In genomic region chr2:121333834-121334558, GRCh38 we compare ENCODE assay signal across 12 cellular contexts. TPM values are rescaled to one million over a fixed set of nuclear protein-coding genes. Genes with fewer than 3 reads are reported as not detected.
DNase-seq lines count a peak whose midpoint lies in the region; ATAC-seq, FAIRE-seq and TF ChIP-seq lines count a peak whose summit lies in the region.
"Had no signal": no experiment of that assay in that cellular context is flagged by ENCODE, and none has a peak within 500 bp of the region (broad histone marks: within the 10 kb centered on the region; RNA-seq: fewer than 3 reads in every experiment).

No MANE protein-coding gene starts in this region.

- peak overlapping the region; percentile 21 to 70 (median 39) for H3K4me3 ChIP-seq in HepG2 (replicated peaks in 1 of 3; ENCODE audit: insufficient read depth in 1 of 3, low read depth in 2 of 3, low read length in 3 of 3)
- no peak overlapping the region for H3K4me3 ChIP-seq in right lobe of liver

- TF ChIP-seq EP300 in HepG2 (IDR thresholded peaks at IDR 0.05; ENCODE audit: low read depth in 2 of 2, low read length in 2 of 2) (no peak), HepG2 (CRISPR knock-in tag; IDR thresholded peaks at IDR 0.05; ENCODE audit: borderline replicate concordance) (no peak)

- peak overlapping the region; percentile 8 for H2AFZ ChIP-seq in HepG2 (ENCODE audit: low read length)

- H3K4me1 ChIP-seq in HepG2 (ENCODE audit: insufficient read depth, low read length), result peaks cover 29% of the 10 kb centered on the region
- H3K4me1 ChIP-seq in right lobe of liver, result peaks cover 0 to 14% (median 0%) of the 10 kb centered on the region in 4 donors

- H3K36me3 Mint-ChIP-seq in type B pancreatic cell, result no peaks in the 10 kb centered on the region
- peaks cover 0 to 8% (median 4%) of the 10 kb centered on the region in 3 donors for H3K36me3 Mint-ChIP-seq in naive thymus-derived CD8-positive, alpha-beta T cell
- H3K36me3 Mint-ChIP-seq in activated T-cell treated with anti-CD3 and anti-CD28 coated beads, Interleukin-2, amount 50 U/mL, for 4 hours (ENCODE audit: insufficient read depth), result peaks cover 4% of the 10 kb centered on the region
- H3K36me3 Mint-ChIP-seq: activated naive CD4-positive, alpha-beta T cell treated with anti-CD3 and anti-CD28 coated beads, Interleukin-2, amount 50 U/mL, for 72 hours had no signal

- POLR2A ChIA-PET in HepG2 (lab: Yijun Ruan, JAX), result no interaction called here
- POLR2A ChIA-PET in naive thymus-derived CD8-positive, alpha-beta T cell (lab: Charles Lee), result no interaction called here

- H3K27ac ChIP-seq in HepG2 (ENCODE audit: extremely low read length, insufficient read depth, low read length) (no peak overlapping the region), right lobe of liver (no peak overlapping the region)

- H3K27me3 ChIP-seq in HepG2 (ENCODE audit: control insufficient read depth in 1 of 2, insufficient read depth in 2 of 2, low read length in 2 of 2) (peaks cover 0 to 7% of the 10 kb centered on the region in 2 experiments; a peak in 1 of 5 replicates), right lobe of liver (no peaks in the 10 kb centered on the region)

- in situ Hi-C loops in HepG2 (cut with HindIII; ENCODE audit: extremely low pct_ligation_motif_present, low pct_unique_long_range_greater_than_20kb), result no loop called here

- ATAC-seq in HepG2, result peak; percentile 51
- no peak for ATAC-seq in right lobe of liver
- ATAC-seq in HG02588 (IDR thresholded peaks at IDR 0.05; ENCODE audit: unreplicated experiment), result peak; percentile 75
- peak; percentile 75 for ATAC-seq in HG03460 (IDR thresholded peaks at IDR 0.05; ENCODE audit: unreplicated experiment)
- no peak for ATAC-seq in naive thymus-derived CD8-positive, alpha-beta T cell
- ATAC-seq in activated T-cell treated with anti-CD3 and anti-CD28 coated beads, Interleukin-2, amount 50 U/mL, for 4 hours, result no peak

- H3K36me3 ChIP-seq in HepG2 (replicated peaks in 1 of 2; ENCODE audit: control insufficient read depth in 1 of 2, insufficient read depth in 2 of 2, low read length in 2 of 2) (peaks cover 2 to 11% of the 10 kb centered on the region in 2 experiments; a peak in 4 of 5 replicates), right lobe of liver (peaks cover 0 to 8% (median 0%) of the 10 kb centered on the region in 4 donors)

- no peaks in the 10 kb centered on the region for H3K9me3 ChIP-seq in HepG2 (ENCODE audit: low read length)
- H3K9me3 ChIP-seq in right lobe of liver, result no peaks in the 10 kb centered on the region

- no peaks in the 10 kb centered on the region for H4K20me1 ChIP-seq in HepG2 (ENCODE audit: insufficient read depth, low read length)

- TF ChIP-seq POLR2A in HepG2 (IDR thresholded peaks at IDR 0.05; ENCODE audit: insufficient read depth in 1 of 2, low read depth in 2 of 2, low read length in 2 of 2) (no peak), right lobe of liver (IDR thresholded peaks at IDR 0.05) (no peak)

- no peaks in the 10 kb centered on the region for H3K9me3 Mint-ChIP-seq in type B pancreatic cell
- no peaks in the 10 kb centered on the region for H3K9me3 Mint-ChIP-seq in naive thymus-derived CD8-positive, alpha-beta T cell
- no peaks in the 10 kb centered on the region for H3K9me3 Mint-ChIP-seq in activated T-cell treated with anti-CD3 and anti-CD28 coated beads, Interleukin-2, amount 50 U/mL, for 4 hours
- H3K9me3 Mint-ChIP-seq: activated naive CD4-positive, alpha-beta T cell treated with anti-CD3 and anti-CD28 coated beads, Interleukin-2, amount 50 U/mL, for 72 hours had no signal

- peaks cover 16% of the 10 kb centered on the region for H3K4me1 Mint-ChIP-seq in type B pancreatic cell (ENCODE audit: unreplicated experiment)
- H3K4me1 Mint-ChIP-seq in naive thymus-derived CD8-positive, alpha-beta T cell, result peaks cover 0 to 12% (median 2%) of the 10 kb centered on the region in 4 donors
- no peaks in the 10 kb centered on the region for H3K4me1 Mint-ChIP-seq in activated T-cell treated with anti-CD3 and anti-CD28 coated beads, Interleukin-2, amount 50 U/mL, for 4 hours (ENCODE audit: low read depth)

- no peak for FAIRE-seq in HepG2 (lab: Jason Lieb, UNC)
- FAIRE-seq: TTC549 had no signal

- no peak overlapping the region for H3K9ac ChIP-seq in HepG2 (ENCODE audit: insufficient read depth, low read depth, low read length)

- H3K27ac Mint-ChIP-seq in type B pancreatic cell, result peak overlapping the region; percentile 51
- peak overlapping the region in 1 of 10 donors; percentile 18 for H3K27ac Mint-ChIP-seq in naive thymus-derived CD8-positive, alpha-beta T cell
- H3K27ac Mint-ChIP-seq: activated naive CD4-positive, alpha-beta T cell treated with anti-CD3 and anti-CD28 coated beads, Interleukin-2, amount 50 U/mL, for 72 hours had no signal

- TF ChIP-seq CTCF in HepG2 (CRISPR knock-in tag; IDR thresholded peaks at IDR 0.05), result no peak
- TF ChIP-seq CTCF in right lobe of liver (IDR thresholded peaks at IDR 0.05), result no peak
- no peak for TF ChIP-seq CTCF in type B pancreatic cell (conservative IDR thresholded peaks at IDR 0.05)

- TF ChIP-seq RAD21 in HepG2 (CRISPR knock-in tag; IDR thresholded peaks at IDR 0.05), result no peak

- no TSS peak for BruUV-seq in HepG2 (replicated peaks; lab: Mats Ljungman, UMichigan)

- CTCF ChIA-PET in HepG2 (lab: Yijun Ruan, JAX; ENCODE audit: low intra/inter-chr PET ratio, low total read pairs), result no interaction called here

- H3K79me2 ChIP-seq in HepG2 (ENCODE audit: insufficient read depth, low read length), result no peaks in the 10 kb centered on the region

- H3K4me3 Mint-ChIP-seq in type B pancreatic cell, result no peak overlapping the region
- H3K4me3 Mint-ChIP-seq in naive thymus-derived CD8-positive, alpha-beta T cell, result no peak overlapping the region
- H3K4me3 Mint-ChIP-seq in activated T-cell treated with anti-CD3 and anti-CD28 coated beads, Interleukin-2, amount 50 U/mL, for 4 hours, result no peak overlapping the region

- DNase-seq in HepG2 (ENCODE audit: low spot score) (peak; percentile 20), right lobe of liver (no peak), type B pancreatic cell (ENCODE audit: extremely low spot score, unreplicated experiment) (no peak), cerebellum (ENCODE audit: low spot score) (no peak)
- no peak for DNase-seq in naive thymus-derived CD8-positive, alpha-beta T cell
- no peak for DNase-seq in activated T-cell treated with anti-CD3 and anti-CD28 coated beads, Interleukin-2, amount 50 U/mL, for 4 hours
- DNase-seq: effector CD4-positive, alpha-beta T cell; mesenchymal stem cell had no signal

- intact Hi-C loops in HepG2 (cut with micrococcal nuclease; ENCODE audit: unreplicated experiment), result no loop called here
- intact Hi-C loops in right lobe of liver (cut with DNase I), result loop anchor here in 1 of 2 donors (10.0 kb wide), 1 partner anchor 239 kb away; no protein-coding TSS in a partner anchor

- H3K27me3 Mint-ChIP-seq in type B pancreatic cell, result peaks cover 4% of the 10 kb centered on the region
- peaks cover 0 to 2% (median 0%) of the 10 kb centered on the region in 5 donors for H3K27me3 Mint-ChIP-seq in naive thymus-derived CD8-positive, alpha-beta T cell
- H3K27me3 Mint-ChIP-seq in activated T-cell treated with anti-CD3 and anti-CD28 coated beads, Interleukin-2, amount 50 U/mL, for 4 hours (ENCODE audit: low read depth), result peaks cover 4% of the 10 kb centered on the region

- H3K4me2 ChIP-seq in HepG2 (ENCODE audit: low read depth, low read length), result peak overlapping the region; percentile 87

- 3% methylated on average over 12 of the region's 12 CpGs for WGBS in HepG2 (ENCODE audit: low lambda C conversion rate)
- 68% methylated on average over 6 of the region's 12 CpGs for WGBS in right lobe of liver (ENCODE audit: insufficient coverage, low coverage, low lambda C conversion rate, missing lambda C conversion rate)

RNA-seq across cellular contexts. Expression of gene TFCP2L1, which starts 49.0 kb away (rescaled TPM):
- not detected in 2 replicates for total RNA-seq in HepG2 (2016; rRNA removed; fragmentation: Illumina TruSeq; extraction: Trizol)
- total RNA-seq in HepG2 (2016; cell fraction: cytosol; rRNA removed; fragmentation: Illumina TruSeq; extraction: Trizol; ENCODE audit: low read depth), result not detected in 2 replicates
- total RNA-seq in HepG2 (2016; cell fraction: insoluble cytoplasmic fraction; rRNA removed; fragmentation: Illumina TruSeq; extraction: Trizol), result not detected in 2 replicates
- not detected in 2 replicates for total RNA-seq in HepG2 (2016; cell fraction: membrane; rRNA removed; fragmentation: Illumina TruSeq; extraction: Trizol)
- total RNA-seq in HepG2 (2016; cell fraction: nucleus; rRNA removed; fragmentation: Illumina TruSeq; extraction: Trizol), result not detected in 2 replicates
- polyA plus RNA-seq in HepG2 (2011; rRNA removed), result under 0.01 and 0.01 TPM in 2 replicates
- under 0.01 TPM in 2 replicates for polyA plus RNA-seq in HepG2 (2011; cell fraction: cytosol; rRNA removed)
- 0.02 TPM in 2 replicates for polyA plus RNA-seq in HepG2 (2011; cell fraction: nucleus; rRNA removed)
- not detected in 2 replicates for polyA plus RNA-seq in HepG2 (2012)
- polyA plus RNA-seq in HepG2 (2016; cell fraction: cytosol; fragmentation: Illumina TruSeq; extraction: Trizol; ENCODE audit: low read depth), result not detected in 2 replicates
- polyA plus RNA-seq in HepG2 (2016; cell fraction: insoluble cytoplasmic fraction; fragmentation: Illumina TruSeq; extraction: Trizol; ENCODE audit: low read depth), result not detected in 2 replicates
- polyA plus RNA-seq in HepG2 (2016; cell fraction: membrane; fragmentation: Illumina TruSeq; extraction: Trizol; ENCODE audit: low read depth), result not detected in 2 replicates
- not detected in 2 replicates for polyA plus RNA-seq in HepG2 (2016; cell fraction: nucleus; fragmentation: Illumina TruSeq; extraction: Trizol; ENCODE audit: insufficient read depth, low read depth)
- polyA minus RNA-seq in HepG2 (2011; rRNA and poly(A)+ RNA removed; ENCODE audit: low replicate concordance), result 0.49 TPM in 1 of 2 replicates, not detected in the other
- polyA minus RNA-seq in HepG2 (2011; cell fraction: cytosol; rRNA and poly(A)+ RNA removed), result not detected in 2 replicates
- polyA minus RNA-seq in HepG2 (2011; cell fraction: nucleus; rRNA and poly(A)+ RNA removed), result not detected in 2 replicates
- total RNA-seq in right lobe of liver, result 1 to 10 TPM in 1 of 6 experiments, under 1 TPM in 5; 0.26 to 1.7 (median 0.34) TPM
- 3.0 and 4.6 TPM in 2 replicates for total RNA-seq in type B pancreatic cell (ENCODE audit: low replicate concordance)
- not detected for total RNA-seq in naive thymus-derived CD8-positive, alpha-beta T cell
- under 1 TPM in 1 of 3 donors, not detected in 2; 0.53 TPM for polyA plus RNA-seq in naive thymus-derived CD8-positive, alpha-beta T cell
- total RNA-seq in cerebellum, result 0.45 TPM
- total RNA-seq in activated T-cell treated with anti-CD3 and anti-CD28 coated beads, Interleukin-2, amount 50 U/mL, for 4 hours, result under 1 TPM; 0.03 to 0.08 (median 0.05) TPM

Comparison
In these comparisons a context has a peak if more than half of its experiments do, and no peak if none do; other contexts are left out.
1. ATAC-seq: peak in HepG2 (single experiment), HG02588 (single experiment) and HG03460 (single experiment); none in right lobe of liver (0 of 4), naive thymus-derived CD8-positive, alpha-beta T cell (0 of 2) and activated T-cell treated with anti-CD3 and anti-CD28 coated beads, Interleukin-2, amount 50 U/mL, for 4 hours (0 of 2).
2. H3K4me3 ChIP-seq: peak in HepG2 (3 of 3); none in right lobe of liver (0 of 3).